In the genomic region with DNA sequence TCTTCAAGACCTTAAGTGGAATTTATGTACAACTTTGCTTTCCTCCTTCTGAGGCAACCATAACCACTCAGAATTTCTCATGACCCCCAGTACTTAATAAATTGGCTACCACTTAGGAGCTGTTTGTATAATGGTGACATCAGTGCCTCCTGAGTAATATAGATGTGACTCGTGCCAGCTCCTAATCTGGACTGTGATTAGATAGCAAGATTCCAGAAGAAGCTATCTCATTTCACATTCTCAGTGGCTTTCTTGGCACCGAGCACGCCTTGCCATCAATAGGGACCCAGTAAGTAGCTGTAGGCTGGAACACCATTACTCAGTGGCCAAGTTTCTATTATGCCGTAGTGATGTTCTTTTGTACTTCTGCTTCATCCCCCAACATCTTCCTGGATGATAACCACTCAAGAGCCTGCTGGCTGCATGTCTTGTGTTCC, we compare ENCODE assay signal across 1 cellular context.
A peak's percentile ranks its signal among the peaks of the same experiment; 100 is the strongest.
TF ChIP-seq lines count a peak whose summit lies in the region.

No MANE protein-coding gene starts in this region.

TF ChIP-seq in HEK293, 187 proteins besides CTCF, POLR2A, EP300 and RAD21 (continued from another document and continues in another):
- TF ChIP-seq ZNF768 (tag by site-specific recombination; IDR thresholded peaks at IDR 0.05): no peak
- peak; percentile 79 for TF ChIP-seq ZBTB21 (tag by site-specific recombination; IDR thresholded peaks at IDR 0.05)
- TF ChIP-seq ZNF521 (tag by site-specific recombination; IDR thresholded peaks at IDR 0.05): no peak
- TF ChIP-seq ZNF133 (tag by site-specific recombination; IDR thresholded peaks at IDR 0.05): no peak
- no peak for TF ChIP-seq ZNF311 (tag by site-specific recombination; IDR thresholded peaks at IDR 0.05; ENCODE audit: borderline replicate concordance)
- TF ChIP-seq ZNF514 (tag by site-specific recombination; IDR thresholded peaks at IDR 0.05): no peak
- TF ChIP-seq ZNF558 (tag by site-specific recombination; IDR thresholded peaks at IDR 0.05): peak; percentile 79; the same call in 1 of the 2 replicates
- no peak for TF ChIP-seq ZNF777 (tag by site-specific recombination; IDR thresholded peaks at IDR 0.05; ENCODE audit: borderline replicate concordance)
- TF ChIP-seq YY1 (tag by site-specific recombination; IDR thresholded peaks at IDR 0.05): no peak
- TF ChIP-seq GFI1B (tag by site-specific recombination; IDR thresholded peaks at IDR 0.05): peak; percentile 91
- peak; percentile 42; the same call in 1 of the 2 replicates for TF ChIP-seq ZBTB17 (tag by site-specific recombination; IDR thresholded peaks at IDR 0.05)
- TF ChIP-seq, protein P1, sequence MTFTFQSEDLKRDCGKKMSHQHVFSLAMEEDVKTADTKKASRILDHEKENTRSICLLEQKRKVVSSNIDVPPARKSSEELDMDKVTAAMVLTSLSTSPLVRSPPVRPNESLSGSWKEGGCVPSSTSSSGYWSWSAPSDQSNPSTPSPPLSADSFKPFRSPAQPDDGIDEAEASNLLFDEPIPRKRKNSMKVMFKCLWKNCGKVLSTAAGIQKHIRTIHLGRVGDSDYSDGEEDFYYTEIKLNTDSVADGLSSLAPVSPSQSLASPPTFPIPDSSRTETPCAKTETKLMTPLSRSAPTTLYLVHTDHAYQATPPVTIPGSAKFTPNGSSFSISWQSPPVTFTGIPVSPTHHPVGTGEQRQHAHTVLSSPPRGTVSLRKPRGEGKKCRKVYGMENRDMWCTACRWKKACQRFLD (tag by site-specific recombination; IDR thresholded peaks at IDR 0.05): no peak
- TF ChIP-seq HOXC10 (CRISPR knock-in tag; IDR thresholded peaks at IDR 0.05): no peak
- TF ChIP-seq ZNF426 (tag by site-specific recombination; IDR thresholded peaks at IDR 0.05): no peak
- peak; percentile 93 for TF ChIP-seq ZNF366 (tag by site-specific recombination; conservative IDR thresholded peaks at IDR 0.05)
- TF ChIP-seq ZNF274 (IDR thresholded peaks at IDR 0.05; ENCODE audit: low read length): no peak
- no peak for TF ChIP-seq ZNF274 (tag by site-specific recombination; IDR thresholded peaks at IDR 0.05; ENCODE audit: borderline replicate concordance)
- TF ChIP-seq, protein P2, sequence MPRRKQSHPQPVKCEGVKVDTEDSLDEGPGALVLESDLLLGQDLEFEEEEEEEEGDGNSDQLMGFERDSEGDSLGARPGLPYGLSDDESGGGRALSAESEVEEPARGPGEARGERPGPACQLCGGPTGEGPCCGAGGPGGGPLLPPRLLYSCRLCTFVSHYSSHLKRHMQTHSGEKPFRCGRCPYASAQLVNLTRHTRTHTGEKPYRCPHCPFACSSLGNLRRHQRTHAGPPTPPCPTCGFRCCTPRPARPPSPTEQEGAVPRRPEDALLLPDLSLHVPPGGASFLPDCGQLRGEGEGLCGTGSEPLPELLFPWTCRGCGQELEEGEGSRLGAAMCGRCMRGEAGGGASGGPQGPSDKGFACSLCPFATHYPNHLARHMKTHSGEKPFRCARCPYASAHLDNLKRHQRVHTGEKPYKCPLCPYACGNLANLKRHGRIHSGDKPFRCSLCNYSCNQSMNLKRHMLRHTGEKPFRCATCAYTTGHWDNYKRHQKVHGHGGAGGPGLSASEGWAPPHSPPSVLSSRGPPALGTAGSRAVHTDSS (tag by site-specific recombination; IDR thresholded peaks at IDR 0.05): no peak
- no peak for TF ChIP-seq ZNF747 (tag by site-specific recombination; IDR thresholded peaks at IDR 0.05)
- TF ChIP-seq ZNF707 (tag by site-specific recombination; IDR thresholded peaks at IDR 0.05): no peak
- 0 out of 2 replicates have a peak, but pooled peaks have one; percentile 76 for TF ChIP-seq ZSCAN23 (tag by site-specific recombination; IDR thresholded peaks at IDR 0.05)
- TF ChIP-seq ZNF830 (tag by site-specific recombination; IDR thresholded peaks at IDR 0.05; ENCODE audit: low read depth): no peak
- no peak for TF ChIP-seq SETDB1 (IDR thresholded peaks at IDR 0.05; ENCODE audit: insufficient read length, low read length)
- no peak for TF ChIP-seq ZNF175 (tag by site-specific recombination; IDR thresholded peaks at IDR 0.05)
- TF ChIP-seq ZNF843 (tag by site-specific recombination; IDR thresholded peaks at IDR 0.05): peak; percentile 95
- TF ChIP-seq, protein P3, sequence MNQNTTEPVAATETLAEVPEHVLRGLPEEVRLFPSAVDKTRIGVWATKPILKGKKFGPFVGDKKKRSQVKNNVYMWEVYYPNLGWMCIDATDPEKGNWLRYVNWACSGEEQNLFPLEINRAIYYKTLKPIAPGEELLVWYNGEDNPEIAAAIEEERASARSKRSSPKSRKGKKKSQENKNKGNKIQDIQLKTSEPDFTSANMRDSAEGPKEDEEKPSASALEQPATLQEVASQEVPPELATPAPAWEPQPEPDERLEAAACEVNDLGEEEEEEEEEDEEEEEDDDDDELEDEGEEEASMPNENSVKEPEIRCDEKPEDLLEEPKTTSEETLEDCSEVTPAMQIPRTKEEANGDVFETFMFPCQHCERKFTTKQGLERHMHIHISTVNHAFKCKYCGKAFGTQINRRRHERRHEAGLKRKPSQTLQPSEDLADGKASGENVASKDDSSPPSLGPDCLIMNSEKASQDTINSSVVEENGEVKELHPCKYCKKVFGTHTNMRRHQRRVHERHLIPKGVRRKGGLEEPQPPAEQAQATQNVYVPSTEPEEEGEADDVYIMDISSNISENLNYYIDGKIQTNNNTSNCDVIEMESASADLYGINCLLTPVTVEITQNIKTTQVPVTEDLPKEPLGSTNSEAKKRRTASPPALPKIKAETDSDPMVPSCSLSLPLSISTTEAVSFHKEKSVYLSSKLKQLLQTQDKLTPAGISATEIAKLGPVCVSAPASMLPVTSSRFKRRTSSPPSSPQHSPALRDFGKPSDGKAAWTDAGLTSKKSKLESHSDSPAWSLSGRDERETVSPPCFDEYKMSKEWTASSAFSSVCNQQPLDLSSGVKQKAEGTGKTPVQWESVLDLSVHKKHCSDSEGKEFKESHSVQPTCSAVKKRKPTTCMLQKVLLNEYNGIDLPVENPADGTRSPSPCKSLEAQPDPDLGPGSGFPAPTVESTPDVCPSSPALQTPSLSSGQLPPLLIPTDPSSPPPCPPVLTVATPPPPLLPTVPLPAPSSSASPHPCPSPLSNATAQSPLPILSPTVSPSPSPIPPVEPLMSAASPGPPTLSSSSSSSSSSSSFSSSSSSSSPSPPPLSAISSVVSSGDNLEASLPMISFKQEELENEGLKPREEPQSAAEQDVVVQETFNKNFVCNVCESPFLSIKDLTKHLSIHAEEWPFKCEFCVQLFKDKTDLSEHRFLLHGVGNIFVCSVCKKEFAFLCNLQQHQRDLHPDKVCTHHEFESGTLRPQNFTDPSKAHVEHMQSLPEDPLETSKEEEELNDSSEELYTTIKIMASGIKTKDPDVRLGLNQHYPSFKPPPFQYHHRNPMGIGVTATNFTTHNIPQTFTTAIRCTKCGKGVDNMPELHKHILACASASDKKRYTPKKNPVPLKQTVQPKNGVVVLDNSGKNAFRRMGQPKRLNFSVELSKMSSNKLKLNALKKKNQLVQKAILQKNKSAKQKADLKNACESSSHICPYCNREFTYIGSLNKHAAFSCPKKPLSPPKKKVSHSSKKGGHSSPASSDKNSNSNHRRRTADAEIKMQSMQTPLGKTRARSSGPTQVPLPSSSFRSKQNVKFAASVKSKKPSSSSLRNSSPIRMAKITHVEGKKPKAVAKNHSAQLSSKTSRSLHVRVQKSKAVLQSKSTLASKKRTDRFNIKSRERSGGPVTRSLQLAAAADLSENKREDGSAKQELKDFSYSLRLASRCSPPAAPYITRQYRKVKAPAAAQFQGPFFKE (tag by site-specific recombination; IDR thresholded peaks at IDR 0.05; ENCODE audit: borderline replicate concordance): no peak
- peak; percentile 91 for TF ChIP-seq FEZF1 (tag by site-specific recombination; IDR thresholded peaks at IDR 0.05)
- TF ChIP-seq ZNF2 (tag by site-specific recombination; IDR thresholded peaks at IDR 0.05): no peak; the same call in 1 of the 2 replicates
- TF ChIP-seq, protein P4, sequence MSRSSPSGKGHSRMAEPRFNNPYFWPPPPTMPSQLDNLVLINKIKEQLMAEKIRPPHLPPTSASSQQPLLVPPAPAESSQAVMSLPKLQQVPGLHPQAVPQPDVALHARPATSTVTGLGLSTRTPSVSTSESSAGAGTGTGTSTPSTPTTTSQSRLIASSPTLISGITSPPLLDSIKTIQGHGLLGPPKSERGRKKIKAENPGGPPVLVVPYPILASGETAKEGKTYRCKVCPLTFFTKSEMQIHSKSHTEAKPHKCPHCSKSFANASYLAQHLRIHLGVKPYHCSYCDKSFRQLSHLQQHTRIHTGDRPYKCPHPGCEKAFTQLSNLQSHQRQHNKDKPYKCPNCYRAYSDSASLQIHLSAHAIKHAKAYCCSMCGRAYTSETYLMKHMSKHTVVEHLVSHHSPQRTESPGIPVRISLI (tag by site-specific recombination; IDR thresholded peaks at IDR 0.05): peak; percentile 55; the same call in 1 of the 2 replicates
- no peak for TF ChIP-seq GLI4 (tag by site-specific recombination; IDR thresholded peaks at IDR 0.05)
- TF ChIP-seq ZNF660 (tag by site-specific recombination; IDR thresholded peaks at IDR 0.05): peak; percentile 79
- no peak for TF ChIP-seq KLF1 (tag by site-specific recombination; IDR thresholded peaks at IDR 0.05)
- peak; percentile 80 for TF ChIP-seq KLF8 (tag by site-specific recombination; IDR thresholded peaks at IDR 0.05)
- no peak for TF ChIP-seq ZNF48 (tag by site-specific recombination; IDR thresholded peaks at IDR 0.05)
- TF ChIP-seq, protein P5, sequence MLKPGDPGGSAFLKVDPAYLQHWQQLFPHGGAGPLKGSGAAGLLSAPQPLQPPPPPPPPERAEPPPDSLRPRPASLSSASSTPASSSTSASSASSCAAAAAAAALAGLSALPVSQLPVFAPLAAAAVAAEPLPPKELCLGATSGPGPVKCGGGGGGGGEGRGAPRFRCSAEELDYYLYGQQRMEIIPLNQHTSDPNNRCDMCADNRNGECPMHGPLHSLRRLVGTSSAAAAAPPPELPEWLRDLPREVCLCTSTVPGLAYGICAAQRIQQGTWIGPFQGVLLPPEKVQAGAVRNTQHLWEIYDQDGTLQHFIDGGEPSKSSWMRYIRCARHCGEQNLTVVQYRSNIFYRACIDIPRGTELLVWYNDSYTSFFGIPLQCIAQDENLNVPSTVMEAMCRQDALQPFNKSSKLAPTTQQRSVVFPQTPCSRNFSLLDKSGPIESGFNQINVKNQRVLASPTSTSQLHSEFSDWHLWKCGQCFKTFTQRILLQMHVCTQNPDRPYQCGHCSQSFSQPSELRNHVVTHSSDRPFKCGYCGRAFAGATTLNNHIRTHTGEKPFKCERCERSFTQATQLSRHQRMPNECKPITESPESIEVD (tag by site-specific recombination; IDR thresholded peaks at IDR 0.05): peak; percentile 62
- TF ChIP-seq, protein P6, sequence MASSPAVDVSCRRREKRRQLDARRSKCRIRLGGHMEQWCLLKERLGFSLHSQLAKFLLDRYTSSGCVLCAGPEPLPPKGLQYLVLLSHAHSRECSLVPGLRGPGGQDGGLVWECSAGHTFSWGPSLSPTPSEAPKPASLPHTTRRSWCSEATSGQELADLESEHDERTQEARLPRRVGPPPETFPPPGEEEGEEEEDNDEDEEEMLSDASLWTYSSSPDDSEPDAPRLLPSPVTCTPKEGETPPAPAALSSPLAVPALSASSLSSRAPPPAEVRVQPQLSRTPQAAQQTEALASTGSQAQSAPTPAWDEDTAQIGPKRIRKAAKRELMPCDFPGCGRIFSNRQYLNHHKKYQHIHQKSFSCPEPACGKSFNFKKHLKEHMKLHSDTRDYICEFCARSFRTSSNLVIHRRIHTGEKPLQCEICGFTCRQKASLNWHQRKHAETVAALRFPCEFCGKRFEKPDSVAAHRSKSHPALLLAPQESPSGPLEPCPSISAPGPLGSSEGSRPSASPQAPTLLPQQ (tag by site-specific recombination; IDR thresholded peaks at IDR 0.05): peak; percentile 86
- TF ChIP-seq ZNF239 (tag by site-specific recombination; IDR thresholded peaks at IDR 0.05): no peak
- no peak for TF ChIP-seq ZNF837 (tag by site-specific recombination; IDR thresholded peaks at IDR 0.05)
- TF ChIP-seq ZNF19 (tag by site-specific recombination; IDR thresholded peaks at IDR 0.05; ENCODE audit: low read depth): no peak; the same call in 1 of the 2 replicates
- TF ChIP-seq, protein P7, sequence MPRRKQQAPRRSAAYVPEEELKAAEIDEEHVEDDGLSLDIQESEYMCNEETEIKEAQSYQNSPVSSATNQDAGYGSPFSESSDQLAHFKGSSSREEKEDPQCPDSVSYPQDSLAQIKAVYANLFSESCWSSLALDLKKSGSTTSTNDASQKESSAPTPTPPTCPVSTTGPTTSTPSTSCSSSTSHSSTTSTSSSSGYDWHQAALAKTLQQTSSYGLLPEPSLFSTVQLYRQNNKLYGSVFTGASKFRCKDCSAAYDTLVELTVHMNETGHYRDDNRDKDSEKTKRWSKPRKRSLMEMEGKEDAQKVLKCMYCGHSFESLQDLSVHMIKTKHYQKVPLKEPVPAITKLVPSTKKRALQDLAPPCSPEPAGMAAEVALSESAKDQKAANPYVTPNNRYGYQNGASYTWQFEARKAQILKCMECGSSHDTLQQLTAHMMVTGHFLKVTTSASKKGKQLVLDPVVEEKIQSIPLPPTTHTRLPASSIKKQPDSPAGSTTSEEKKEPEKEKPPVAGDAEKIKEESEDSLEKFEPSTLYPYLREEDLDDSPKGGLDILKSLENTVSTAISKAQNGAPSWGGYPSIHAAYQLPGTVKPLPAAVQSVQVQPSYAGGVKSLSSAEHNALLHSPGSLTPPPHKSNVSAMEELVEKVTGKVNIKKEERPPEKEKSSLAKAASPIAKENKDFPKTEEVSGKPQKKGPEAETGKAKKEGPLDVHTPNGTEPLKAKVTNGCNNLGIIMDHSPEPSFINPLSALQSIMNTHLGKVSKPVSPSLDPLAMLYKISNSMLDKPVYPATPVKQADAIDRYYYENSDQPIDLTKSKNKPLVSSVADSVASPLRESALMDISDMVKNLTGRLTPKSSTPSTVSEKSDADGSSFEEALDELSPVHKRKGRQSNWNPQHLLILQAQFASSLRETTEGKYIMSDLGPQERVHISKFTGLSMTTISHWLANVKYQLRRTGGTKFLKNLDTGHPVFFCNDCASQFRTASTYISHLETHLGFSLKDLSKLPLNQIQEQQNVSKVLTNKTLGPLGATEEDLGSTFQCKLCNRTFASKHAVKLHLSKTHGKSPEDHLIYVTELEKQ (tag by site-specific recombination; IDR thresholded peaks at IDR 0.05; ENCODE audit: borderline replicate concordance): peak; percentile 87; the same call in 1 of the 2 replicates
- TF ChIP-seq, protein P8, sequence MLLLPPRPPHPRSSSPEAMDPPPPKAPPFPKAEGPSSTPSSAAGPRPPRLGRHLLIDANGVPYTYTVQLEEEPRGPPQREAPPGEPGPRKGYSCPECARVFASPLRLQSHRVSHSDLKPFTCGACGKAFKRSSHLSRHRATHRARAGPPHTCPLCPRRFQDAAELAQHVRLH (tag by site-specific recombination; IDR thresholded peaks at IDR 0.05): peak; percentile 46; the same call in 1 of the 2 replicates
- TF ChIP-seq MEIS1 (CRISPR knock-in tag; IDR thresholded peaks at IDR 0.05; ENCODE audit: borderline replicate concordance): no peak
- 0 out of 2 replicates have a peak, but pooled peaks have one; percentile 26 for TF ChIP-seq SCRT2 (tag by site-specific recombination; IDR thresholded peaks at IDR 0.05)
- no peak; the same call in 1 of the 2 replicates for TF ChIP-seq ZNF174 (tag by site-specific recombination; IDR thresholded peaks at IDR 0.05)
- no peak for TF ChIP-seq ZNF16 (tag by site-specific recombination; IDR thresholded peaks at IDR 0.05; ENCODE audit: low read depth)
- TF ChIP-seq ZNF792 (tag by site-specific recombination; IDR thresholded peaks at IDR 0.05): no peak
